In the genomic region with DNA sequence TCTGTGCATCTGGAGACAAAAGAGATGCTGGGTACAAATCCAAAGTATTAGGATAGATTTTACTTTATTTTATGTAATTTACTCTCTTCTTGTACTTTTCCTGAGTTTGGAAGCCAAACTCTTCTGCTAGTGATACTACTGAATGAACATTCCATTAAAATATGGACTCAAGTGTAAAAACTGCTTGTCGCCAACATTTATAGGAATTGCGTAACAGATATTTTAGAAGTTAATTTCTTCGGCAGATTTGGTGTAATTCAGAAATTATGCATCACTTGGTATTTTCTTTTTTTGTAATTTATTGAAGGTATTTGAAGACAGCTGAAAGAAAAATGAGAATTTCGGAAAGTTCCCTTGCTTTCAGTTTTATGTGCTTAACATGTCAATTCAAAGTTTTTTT, we compare ENCODE assay signal across 9 cellular contexts.
"Had no signal": no experiment of that assay in that cellular context is flagged by ENCODE, and none has a peak within 500 bp of the region (broad histone marks: within the 10 kb centered on the region; RNA-seq: fewer than 3 reads in every experiment).

No MANE protein-coding gene starts in this region.

- H3K9ac ChIP-seq: GM23248, KMS-11 had no signal

- H3K4me3 ChIP-seq: GM23248 had no signal

- H3K27ac ChIP-seq: GM23248, KMS-11 had no signal

- FAIRE-seq: H54, HTR-8/SVneo had no signal

- H3K4me2 ChIP-seq: KMS-11 had no signal

- DNase-seq: GM23248, GOT3, H9, HCEC 1CT, Karpas-422, KBM-7 had no signal

- H2AFZ ChIP-seq: GM23248 had no signal
